ENCODE assay signal across 35 cellular contexts in the genomic region with DNA sequence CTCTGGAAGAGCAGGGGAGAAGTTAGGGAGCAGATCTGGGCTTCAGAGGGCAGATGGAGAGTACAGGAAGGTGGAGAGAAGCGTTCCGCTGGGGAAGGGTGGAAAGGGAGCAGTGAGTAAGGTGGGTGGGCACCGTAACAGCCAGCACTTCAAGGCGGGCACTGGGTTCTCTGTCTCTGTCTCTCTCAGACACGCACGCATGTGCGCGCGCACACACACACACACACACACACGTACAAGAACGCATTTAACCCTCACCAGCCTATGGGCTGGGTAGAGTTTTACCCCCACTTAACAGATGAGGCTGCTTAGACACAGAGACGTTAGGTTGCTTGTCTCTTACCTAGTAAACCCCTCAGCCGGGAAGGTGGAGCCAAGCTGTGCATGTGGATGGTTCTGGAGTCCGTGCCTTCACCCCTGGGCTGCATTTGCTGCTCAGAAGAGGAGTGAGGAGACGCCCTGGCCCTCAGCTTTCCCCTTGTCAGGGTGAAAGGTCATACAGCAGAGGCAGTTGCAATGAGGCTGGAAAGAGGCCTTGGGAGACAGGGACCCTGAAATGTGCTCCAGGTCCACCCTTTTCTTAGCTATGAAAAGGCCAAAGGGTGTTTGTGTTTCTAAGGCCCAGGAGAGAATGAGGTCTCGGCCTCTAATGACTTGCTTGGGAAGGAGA. TPM values are rescaled to one million over a fixed set of nuclear protein-coding genes. Genes with fewer than 3 reads are reported as not detected.
"Had no signal": no experiment of that assay in that cellular context is flagged by ENCODE, and none has a peak within 500 bp of the region (broad histone marks: within the 10 kb centered on the region; RNA-seq: fewer than 3 reads in every experiment).

No MANE protein-coding gene starts in this region.

- H3K27ac ChIP-seq: Peyer's patch, SJCRH30, SK-N-MC had no signal

- H3K27ac Mint-ChIP-seq: activated CD4-positive, alpha-beta T cell treated with anti-CD3 and anti-CD28 coated beads, Interleukin-2, amount 10 ng/mL, durations not matched to agents 24 days and 14 days; activated CD8-positive, alpha-beta T cell treated with anti-CD3 and anti-CD28 coated beads for 36 hours; activated naive CD4-positive, alpha-beta T cell treated with anti-CD3 and anti-CD28 coated beads, Interleukin-2, amount 10 ng/mL, durations not matched to agents 7 days and 5 days; activated naive CD8-positive, alpha-beta T cell; activated naive CD8-positive, alpha-beta T cell treated with anti-CD3 and anti-CD28 coated beads, Interleukin-2, amount 50 U/mL, for 24 hours; activated T-cell treated with anti-CD3 and anti-CD28 coated beads, Interleukin-2, amount 50 U/mL, for 72 hours; activated T-helper 17 cell treated with anti-CD3 and anti-CD28 coated beads, Interleukin-2, amount 50 U/mL, for 72 hours; T-helper 1 cell treated with Interleukin-12 subunit alpha and Interleukin-12 subunit beta and Interleukin-4 antibody, amounts not matched to agents 30 μg/mL and 1 μg/mL, for 36 hours; T-helper 2 cell treated with Interferon-gamma antibody and Interleukin-4, amounts not matched to agents 5 μg/mL and 100 μg/mL, for 36 hours had no signal

- H3K4me3 ChIP-seq: K562, Peyer's patch, SJCRH30, SK-N-MC had no signal

- H3K4me1 Mint-ChIP-seq: activated CD4-positive, alpha-beta T cell treated with anti-CD3 and anti-CD28 coated beads, Interleukin-2, amount 10 ng/mL, durations not matched to agents 24 days and 14 days; activated naive CD4-positive, alpha-beta T cell treated with anti-CD3 and anti-CD28 coated beads, Interleukin-2, amount 10 ng/mL, durations not matched to agents 7 days and 5 days; activated naive CD8-positive, alpha-beta T cell treated with anti-CD3 and anti-CD28 coated beads, Interleukin-2, amount 50 U/mL, for 24 hours; activated T-helper 17 cell treated with anti-CD3 and anti-CD28 coated beads, Interleukin-2, amount 50 U/mL, for 72 hours had no signal

- ATAC-seq: activated CD8-positive, alpha-beta T cell treated with anti-CD3 and anti-CD28 coated beads for 36 hours; activated naive CD8-positive, alpha-beta T cell treated with anti-CD3 and anti-CD28 coated beads, Interleukin-2, amount 50 U/mL, for 24 hours; activated T-cell treated with anti-CD3 and anti-CD28 coated beads, Interleukin-2, amount 50 U/mL, for 72 hours; activated T-helper 17 cell treated with anti-CD3 and anti-CD28 coated beads, Interleukin-2, amount 50 U/mL, for 72 hours; K562; PC-3 had no signal

- H3K36me3 Mint-ChIP-seq: activated naive CD4-positive, alpha-beta T cell treated with anti-CD3 and anti-CD28 coated beads, Interleukin-2, amount 10 ng/mL, durations not matched to agents 7 days and 5 days; activated naive CD8-positive, alpha-beta T cell had no signal

- H3K27me3 ChIP-seq: Peyer's patch had no signal

- H3K36me3 ChIP-seq: Peyer's patch, SJCRH30 had no signal

- H3K9me3 ChIP-seq: Peyer's patch, SJCRH30 had no signal

- H3K4me1 ChIP-seq: Peyer's patch, SJCRH30 had no signal

- H3K4me3 Mint-ChIP-seq: activated CD4-positive, alpha-beta T cell treated with anti-CD3 and anti-CD28 coated beads, Interleukin-2, amount 10 ng/mL, durations not matched to agents 24 days and 14 days; activated CD8-positive, alpha-beta T cell treated with anti-CD3 and anti-CD28 coated beads for 36 hours; activated naive CD4-positive, alpha-beta T cell treated with anti-CD3 and anti-CD28 coated beads, Interleukin-2, amount 10 ng/mL, durations not matched to agents 7 days and 5 days; activated naive CD8-positive, alpha-beta T cell; activated naive CD8-positive, alpha-beta T cell treated with anti-CD3 and anti-CD28 coated beads, Interleukin-2, amount 50 U/mL, for 24 hours; activated T-cell treated with anti-CD3 and anti-CD28 coated beads, Interleukin-2, amount 50 U/mL, for 72 hours; activated T-helper 17 cell treated with anti-CD3 and anti-CD28 coated beads, Interleukin-2, amount 50 U/mL, for 72 hours; brain; T-helper 1 cell treated with Interleukin-12 subunit alpha and Interleukin-12 subunit beta and Interleukin-4 antibody, amounts not matched to agents 30 μg/mL and 1 μg/mL, for 36 hours; T-helper 2 cell treated with Interferon-gamma antibody and Interleukin-4, amounts not matched to agents 5 μg/mL and 100 μg/mL, for 36 hours had no signal

- DNase-seq: activated CD4-positive, alpha-beta T cell treated with anti-CD3 and anti-CD28 coated beads, Interleukin-2, amount 10 ng/mL, durations not matched to agents 24 days and 14 days; activated CD4-positive, alpha-beta T cell treated with anti-CD3 and anti-CD28 coated beads, Interleukin-2, amount 50 U/mL, for 4 hours; activated CD8-positive, alpha-beta T cell treated with anti-CD3 and anti-CD28 coated beads for 36 hours; activated gamma-delta T cell treated with Interleukin-2 at 50 U/mL for 16 hours; activated naive CD8-positive, alpha-beta T cell treated with anti-CD3 and anti-CD28 coated beads, Interleukin-2, amount 50 U/mL, for 24 hours; activated T-cell treated with anti-CD3 and anti-CD28 coated beads, Interleukin-2, amount 50 U/mL, for 1 hour; activated T-cell treated with anti-CD3 and anti-CD28 coated beads, Interleukin-2, amount 50 U/mL, for 72 hours; anterior cingulate cortex; NCI-H1417; NCI-H146; NCI-H187; NCI-H2029 treated with DMSO at 0.1 percent for 48 hours; NCI-H2107; NCI-H2171; NCI-H510A; NCI-H526; NCI-H748 treated with DMSO at 0.1 percent for 48 hours; NK-92 treated with Interleukin-12 subunit alpha and Interleukin-12 subunit beta, amount 100 ng/mL, for 24 hours; PC-3; RPMI8226; SHP77; SJCRH30 had no signal

- FAIRE-seq: bronchial epithelial cell, K562, TTC549 had no signal

- H3K9me3 Mint-ChIP-seq: activated CD4-positive, alpha-beta T cell treated with anti-CD3 and anti-CD28 coated beads, Interleukin-2, amount 10 ng/mL, durations not matched to agents 24 days and 14 days; activated CD8-positive, alpha-beta T cell treated with anti-CD3 and anti-CD28 coated beads for 36 hours; activated naive CD4-positive, alpha-beta T cell treated with anti-CD3 and anti-CD28 coated beads, Interleukin-2, amount 10 ng/mL, durations not matched to agents 7 days and 5 days; activated naive CD8-positive, alpha-beta T cell treated with anti-CD3 and anti-CD28 coated beads, Interleukin-2, amount 50 U/mL, for 24 hours; activated T-cell treated with anti-CD3 and anti-CD28 coated beads, Interleukin-2, amount 50 U/mL, for 72 hours; activated T-helper 17 cell treated with anti-CD3 and anti-CD28 coated beads, Interleukin-2, amount 50 U/mL, for 72 hours; brain; T-helper 1 cell treated with Interleukin-12 subunit alpha and Interleukin-12 subunit beta and Interleukin-4 antibody, amounts not matched to agents 30 μg/mL and 1 μg/mL, for 36 hours; T-helper 2 cell treated with Interferon-gamma antibody and Interleukin-4, amounts not matched to agents 5 μg/mL and 100 μg/mL, for 36 hours had no signal

- H3K27me3 Mint-ChIP-seq: activated CD4-positive, alpha-beta T cell treated with anti-CD3 and anti-CD28 coated beads, Interleukin-2, amount 10 ng/mL, durations not matched to agents 24 days and 14 days; activated CD8-positive, alpha-beta T cell treated with anti-CD3 and anti-CD28 coated beads for 36 hours; activated naive CD8-positive, alpha-beta T cell; activated naive CD8-positive, alpha-beta T cell treated with anti-CD3 and anti-CD28 coated beads, Interleukin-2, amount 50 U/mL, for 24 hours; brain had no signal

RNA-seq across cellular contexts. Expression of a gene that starts 16.0 kb away (rescaled TPM):
- total RNA-seq: activated CD4-positive, alpha-beta T cell treated with anti-CD3 and anti-CD28 coated beads, Interleukin-2, amount 10 ng/mL, durations not matched to agents 24 days and 14 days; activated CD8-positive, alpha-beta memory T cell treated with anti-CD3 and anti-CD28 coated beads for 36 hours; activated CD8-positive, alpha-beta T cell treated with anti-CD3 and anti-CD28 coated beads for 36 hours; activated T-helper 17 cell treated with anti-CD3 and anti-CD28 coated beads, Interleukin-2, amount 50 U/mL, for 72 hours; bronchial epithelial cell; K562; M059J; PC-3; SJCRH30 had no signal
